Comparison of ENCODE assay signal across 8 cellular contexts in the genomic region with DNA sequence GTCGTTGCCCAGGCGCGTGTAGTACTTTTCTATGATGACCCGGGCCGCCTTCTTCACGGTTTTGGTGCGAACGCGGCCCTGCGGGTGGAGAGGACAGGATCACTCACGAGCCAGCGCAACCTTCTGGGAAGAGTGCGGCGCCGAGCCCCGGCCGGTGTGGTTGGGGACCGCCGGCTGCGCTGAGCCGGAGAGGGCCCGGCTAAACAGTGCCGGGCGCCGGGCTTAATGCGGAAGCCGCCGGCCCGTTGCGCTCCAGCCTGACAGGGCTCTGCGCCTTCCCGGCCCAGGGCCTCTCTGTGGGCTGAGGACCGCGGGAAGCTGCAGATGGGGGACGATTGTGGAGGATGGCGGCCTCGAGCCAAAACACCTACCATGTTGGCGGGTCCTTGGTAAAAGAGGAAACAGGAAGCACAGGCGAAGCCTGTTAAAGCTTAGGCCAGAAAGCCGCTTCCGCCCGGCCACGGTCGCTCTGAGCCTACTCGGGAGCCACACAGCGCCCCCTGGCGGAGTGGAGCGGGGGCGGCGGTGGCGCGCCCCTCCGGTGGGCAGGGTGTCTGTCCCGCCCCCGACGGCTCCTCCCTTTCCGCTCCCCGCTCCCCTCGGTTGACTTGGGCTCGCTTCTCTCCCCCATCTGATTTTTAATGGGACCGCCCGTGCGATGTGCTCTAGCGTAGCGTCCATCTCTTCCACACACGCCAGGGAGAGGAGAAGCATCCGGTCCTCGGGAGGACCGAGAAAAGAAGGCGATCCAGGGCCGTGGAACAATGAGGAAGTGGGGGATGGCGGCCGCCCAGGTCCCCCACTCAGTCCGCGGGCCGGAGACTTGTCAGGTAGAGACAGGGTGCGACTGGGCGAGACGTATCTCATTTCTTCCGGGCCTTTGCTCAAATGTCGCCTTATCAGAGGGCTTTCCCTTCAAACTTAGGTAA.
A peak's percentile ranks its signal among the peaks of the same experiment; 100 is the strongest.
DNase-seq lines count a peak whose midpoint lies in the region; ATAC-seq and TF ChIP-seq lines count a peak whose summit lies in the region.

A gene (minus strand): TSS at position 403 of the 929 bp plus-strand sequence. CDS start 29 bp downstream, at position 374.

- TF ChIP-seq CTCF in fibroblast of pulmonary artery (IDR thresholded peaks at IDR 0.05; ENCODE audit: low read length, missing control alignments) = peak; percentile 79

- H3K36me3 ChIP-seq in KOPT-K1 (ENCODE audit: insufficient read depth, low read length) = peaks cover 41% of the 10 kb centered on the region
- H3K36me3 ChIP-seq in neuron (ENCODE audit: insufficient read depth, low read length) = peaks cover 35% of the 10 kb centered on the region

- peak; percentile 90 for ATAC-seq in GM21717 (IDR thresholded peaks at IDR 0.05; ENCODE audit: unreplicated experiment)

- peak within 1 kb of the TSS; percentile 60 for H2AFZ ChIP-seq in neuron (ENCODE audit: low read depth, low read length)

- H3K27me3 ChIP-seq in neuron (ENCODE audit: insufficient read depth, low read length) = no peaks in the 10 kb centered on the region

- DNase-seq in D341Med (ENCODE audit: low spot score) (peak; percentile 99), fibroblast of pulmonary artery (ENCODE audit: low read depth) (peak; percentile 96), superior temporal gyrus (ENCODE audit: extremely low spot score) (peak; percentile 95), NCI-H2081 treated with DMSO at 0.1 percent for 48 hours (lab: John Stamatoyannopoulos, UW) (no peak)
- DNase-seq in activated T-cell treated with anti-CD3 and anti-CD28 coated beads, Interleukin-2, amount 50 U/mL, for 1 hour = peak; percentile 99

- H3K4me1 ChIP-seq in neuron (ENCODE audit: insufficient read depth, low read length) = peaks cover 41% of the 10 kb centered on the region

- H3K9me3 ChIP-seq in KOPT-K1 (ENCODE audit: insufficient read depth, low read length, poor library complexity, severe bottlenecking) = no peaks in the 10 kb centered on the region
- no peaks in the 10 kb centered on the region for H3K9me3 ChIP-seq in neuron (ENCODE audit: low read length)

- peak within 1 kb of the TSS; percentile 87 for H3K4me3 ChIP-seq in fibroblast of pulmonary artery (replicated peaks; ENCODE audit: low read depth, low read length)
- peak within 1 kb of the TSS; percentile 99 for H3K4me3 ChIP-seq in neuron (ENCODE audit: low read length)

- peak within 1 kb of the TSS; percentile 79 for H3K27ac ChIP-seq in KOPT-K1 (ENCODE audit: low read depth, low read length, poor library complexity, severe bottlenecking)
